ENCODE assay signal across 10 cellular contexts in genomic region chr2:170822292-170822884, GRCh38. TPM values are rescaled to one million over a fixed set of nuclear protein-coding genes. Genes with fewer than 3 reads are reported as not detected.
DNase-seq lines count a peak whose midpoint lies in the region; ATAC-seq, FAIRE-seq and TF ChIP-seq lines count a peak whose summit lies in the region.
"Had no signal": no experiment of that assay in that cellular context is flagged by ENCODE, and none has a peak within 500 bp of the region (broad histone marks: within the 10 kb centered on the region; RNA-seq: fewer than 3 reads in every experiment).

No MANE protein-coding gene starts in this region.

- BruUV-seq in HepG2 (replicated peaks; lab: Mats Ljungman, UMichigan) = no TSS peak

- no peaks in the 10 kb centered on the region for H3K79me2 ChIP-seq in HepG2 (ENCODE audit: insufficient read depth, low read length)

- TF ChIP-seq POLR2A in HepG2 (IDR thresholded peaks at IDR 0.05; ENCODE audit: insufficient read depth in 1 of 2, low read depth in 2 of 2, low read length in 2 of 2) = no peak

- H3K27me3 ChIP-seq in adipocyte (replicated peaks; ENCODE audit: control insufficient read depth, insufficient read depth, low read length) = peaks cover 79% of the 10 kb centered on the region
- peaks cover 12 to 55% of the 10 kb centered on the region in 2 experiments; a peak in 4 of 5 replicates for H3K27me3 ChIP-seq in HepG2 (ENCODE audit: control insufficient read depth in 1 of 2, insufficient read depth in 2 of 2, low read length in 2 of 2)
- H3K27me3 ChIP-seq in upper lobe of right lung = peaks cover 82% of the 10 kb centered on the region

- FAIRE-seq in HepG2 (lab: Jason Lieb, UNC) = no peak

- POLR2A ChIA-PET in HepG2 (lab: Yijun Ruan, JAX) = no interaction called here

- CTCF ChIA-PET in HepG2 (lab: Yijun Ruan, JAX; ENCODE audit: low intra/inter-chr PET ratio, low total read pairs) = no interaction called here

- H3K9ac ChIP-seq in adipocyte (ENCODE audit: low read length) = no peak overlapping the region
- H3K9ac ChIP-seq in HepG2 (ENCODE audit: insufficient read depth, low read depth, low read length) = no peak overlapping the region

- no peak for TF ChIP-seq RAD21 in HepG2 (CRISPR knock-in tag; IDR thresholded peaks at IDR 0.05)

- no peaks in the 10 kb centered on the region for H3K36me3 ChIP-seq in adipocyte (ENCODE audit: control insufficient read depth, insufficient read depth, low read length, severe bottlenecking)
- no peaks in the 10 kb centered on the region for H3K36me3 ChIP-seq in HepG2 (replicated peaks in 1 of 2; ENCODE audit: control insufficient read depth in 1 of 2, insufficient read depth in 2 of 2, low read length in 2 of 2)
- H3K36me3 ChIP-seq in upper lobe of right lung = no peaks in the 10 kb centered on the region

- H2AFZ ChIP-seq in HepG2 (ENCODE audit: low read length) = no peak overlapping the region

- H3K4me3 ChIP-seq in adipocyte (ENCODE audit: low read length) (peak overlapping the region; percentile 68), HepG2 (replicated peaks in 1 of 3; ENCODE audit: insufficient read depth in 1 of 3, low read depth in 2 of 3, low read length in 3 of 3) (no peak overlapping the region), upper lobe of right lung (no peak overlapping the region)

- intact Hi-C loops in Right ventricle myocardium superior (cut with DNase I) = no loop called here
- intact Hi-C loops in Right ventricle myocardium inferior (cut with DNase I) = no loop called here
- intact Hi-C loops in HepG2 (cut with micrococcal nuclease; ENCODE audit: unreplicated experiment) = no loop called here
- intact Hi-C loops in upper lobe of right lung (cut with DNase I) = no loop called here
- intact Hi-C loops in sciatic nerve (cut with DNase I) = no loop called here

- H3K9me3 ChIP-seq in adipocyte (ENCODE audit: control insufficient read depth, low read length) (no peaks in the 10 kb centered on the region), HepG2 (ENCODE audit: low read length) (no peaks in the 10 kb centered on the region), upper lobe of right lung (no peaks in the 10 kb centered on the region)

- in situ Hi-C loops in HepG2 (cut with HindIII; ENCODE audit: extremely low pct_ligation_motif_present, low pct_unique_long_range_greater_than_20kb) = no loop called here

- TF ChIP-seq CTCF in HepG2 (CRISPR knock-in tag; IDR thresholded peaks at IDR 0.05) (peak; percentile 58), upper lobe of right lung (IDR thresholded peaks at IDR 0.05) (peak; percentile 10)

- H3K4me2 ChIP-seq in HepG2 (ENCODE audit: low read depth, low read length) = no peak overlapping the region

- no peaks in the 10 kb centered on the region; the same call in 1 of the 2 replicates for H4K20me1 ChIP-seq in HepG2 (ENCODE audit: insufficient read depth, low read length)

- TF ChIP-seq EP300 in HepG2 (IDR thresholded peaks at IDR 0.05; ENCODE audit: low read depth in 2 of 2, low read length in 2 of 2) = no peak
- no peak for TF ChIP-seq EP300 in HepG2 (CRISPR knock-in tag; IDR thresholded peaks at IDR 0.05; ENCODE audit: borderline replicate concordance)

- no peak for DNase-seq in Right ventricle myocardium superior
- no peak for DNase-seq in Right ventricle myocardium inferior (ENCODE audit: missing footprints)
- DNase-seq in adipocyte (ENCODE audit: low read depth) = no peak
- no peak for DNase-seq in HepG2 (ENCODE audit: low spot score)
- DNase-seq in upper lobe of right lung = no peak
- DNase-seq in SK-N-DZ (ENCODE audit: low spot score) = no peak
- DNase-seq in sciatic nerve (ENCODE audit: low spot score) = no peak
- DNase-seq: COR-L47 had no signal

- ATAC-seq in Right ventricle myocardium superior (ENCODE audit: poor library complexity) (peak; percentile 51), Right ventricle myocardium inferior (no peak), HepG2 (peak; percentile 44), upper lobe of right lung (peak; percentile 7), GM19351 (IDR thresholded peaks at IDR 0.05; ENCODE audit: unreplicated experiment) (no peak), sciatic nerve (no peak)

- H3K27ac ChIP-seq in HepG2 (ENCODE audit: extremely low read length, insufficient read depth, low read length) (no peak overlapping the region), upper lobe of right lung (no peak overlapping the region)

- H3K4me1 ChIP-seq in adipocyte (ENCODE audit: control insufficient read depth, insufficient read depth, low read length) = peaks cover 17% of the 10 kb centered on the region
- H3K4me1 ChIP-seq in HepG2 (ENCODE audit: insufficient read depth, low read length) = peaks cover 5% of the 10 kb centered on the region
- H3K4me1 ChIP-seq in upper lobe of right lung = peaks cover 48% of the 10 kb centered on the region

- 62% methylated on average over 37 of the region's 38 CpGs for WGBS in HepG2 (ENCODE audit: low lambda C conversion rate)

TF ChIP-seq in HepG2, 621 proteins besides CTCF, POLR2A, EP300 and RAD21 (continues in another document):
- TF ChIP-seq, protein P1, sequence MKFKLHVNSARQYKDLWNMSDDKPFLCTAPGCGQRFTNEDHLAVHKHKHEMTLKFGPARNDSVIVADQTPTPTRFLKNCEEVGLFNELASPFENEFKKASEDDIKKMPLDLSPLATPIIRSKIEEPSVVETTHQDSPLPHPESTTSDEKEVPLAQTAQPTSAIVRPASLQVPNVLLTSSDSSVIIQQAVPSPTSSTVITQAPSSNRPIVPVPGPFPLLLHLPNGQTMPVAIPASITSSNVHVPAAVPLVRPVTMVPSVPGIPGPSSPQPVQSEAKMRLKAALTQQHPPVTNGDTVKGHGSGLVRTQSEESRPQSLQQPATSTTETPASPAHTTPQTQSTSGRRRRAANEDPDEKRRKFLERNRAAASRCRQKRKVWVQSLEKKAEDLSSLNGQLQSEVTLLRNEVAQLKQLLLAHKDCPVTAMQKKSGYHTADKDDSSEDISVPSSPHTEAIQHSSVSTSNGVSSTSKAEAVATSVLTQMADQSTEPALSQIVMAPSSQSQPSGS (CRISPR knock-in tag; IDR thresholded peaks at IDR 0.05) = no peak

RNA-seq across cellular contexts. Expression of gene GAD1, which starts 5.7 kb away (rescaled TPM):
- not detected for total RNA-seq in Right ventricle myocardium superior
- total RNA-seq in Right ventricle myocardium inferior = not detected
- total RNA-seq in HepG2 (2016; rRNA removed; fragmentation: Illumina TruSeq; extraction: Trizol) = 0.09 TPM in 1 of 2 replicates, not detected in the other
- not detected in 2 replicates for total RNA-seq in HepG2 (2016; cell fraction: cytosol; rRNA removed; fragmentation: Illumina TruSeq; extraction: Trizol; ENCODE audit: low read depth)
- not detected in 2 replicates for total RNA-seq in HepG2 (2016; cell fraction: insoluble cytoplasmic fraction; rRNA removed; fragmentation: Illumina TruSeq; extraction: Trizol)
- total RNA-seq in HepG2 (2016; cell fraction: membrane; rRNA removed; fragmentation: Illumina TruSeq; extraction: Trizol) = not detected in 2 replicates
- not detected in 2 replicates for total RNA-seq in HepG2 (2016; cell fraction: nucleus; rRNA removed; fragmentation: Illumina TruSeq; extraction: Trizol)
- polyA plus RNA-seq in HepG2 (2011; rRNA removed) = 0.13 TPM in 1 of 2 replicates, not detected in the other
- 0.23 TPM in 1 of 2 replicates, not detected in the other for polyA plus RNA-seq in HepG2 (2011; cell fraction: cytosol; rRNA removed)
- 0.24 and 0.31 TPM in 2 replicates for polyA plus RNA-seq in HepG2 (2011; cell fraction: nucleus; rRNA removed)
- polyA plus RNA-seq in HepG2 (2012) = 0.17 and 1.2 TPM in 2 replicates
- not detected in 2 replicates for polyA plus RNA-seq in HepG2 (2016; cell fraction: cytosol; fragmentation: Illumina TruSeq; extraction: Trizol; ENCODE audit: low read depth)
- polyA plus RNA-seq in HepG2 (2016; cell fraction: insoluble cytoplasmic fraction; fragmentation: Illumina TruSeq; extraction: Trizol; ENCODE audit: low read depth) = not detected in 2 replicates
- not detected in 2 replicates for polyA plus RNA-seq in HepG2 (2016; cell fraction: membrane; fragmentation: Illumina TruSeq; extraction: Trizol; ENCODE audit: low read depth)
- polyA plus RNA-seq in HepG2 (2016; cell fraction: nucleus; fragmentation: Illumina TruSeq; extraction: Trizol; ENCODE audit: insufficient read depth, low read depth) = 0.17 TPM in 1 of 2 replicates, not detected in the other
- polyA minus RNA-seq in HepG2 (2011; rRNA and poly(A)+ RNA removed; ENCODE audit: low replicate concordance) = 3.5 TPM in 1 of 2 replicates, not detected in the other
- polyA minus RNA-seq in HepG2 (2011; cell fraction: cytosol; rRNA and poly(A)+ RNA removed) = not detected in 2 replicates
- polyA minus RNA-seq in HepG2 (2011; cell fraction: nucleus; rRNA and poly(A)+ RNA removed) = not detected in 2 replicates
- total RNA-seq in upper lobe of right lung = not detected
- 0.34 TPM in 1 of 2 replicates, not detected in the other for polyA plus RNA-seq in SK-N-DZ (2014; cell fraction: cytosol; rRNA removed)
- not detected in 2 replicates for polyA plus RNA-seq in SK-N-DZ (2014; cell fraction: nucleus; rRNA removed)
- 0.36 TPM for total RNA-seq in sciatic nerve

RNA-seq across cellular contexts. Expression of gene ERICH2, which starts 52.2 kb away (rescaled TPM):
- total RNA-seq in Right ventricle myocardium superior (0.94 TPM), Right ventricle myocardium inferior (not detected), HepG2 (2016; rRNA removed; fragmentation: Illumina TruSeq; extraction: Trizol) (not detected in 2 replicates), upper lobe of right lung (5.6 TPM), sciatic nerve (0.85 TPM)
- total RNA-seq in HepG2 (2016; cell fraction: cytosol; rRNA removed; fragmentation: Illumina TruSeq; extraction: Trizol; ENCODE audit: low read depth) = not detected in 2 replicates
- not detected in 2 replicates for total RNA-seq in HepG2 (2016; cell fraction: insoluble cytoplasmic fraction; rRNA removed; fragmentation: Illumina TruSeq; extraction: Trizol)
- total RNA-seq in HepG2 (2016; cell fraction: membrane; rRNA removed; fragmentation: Illumina TruSeq; extraction: Trizol) = not detected in 2 replicates
- total RNA-seq in HepG2 (2016; cell fraction: nucleus; rRNA removed; fragmentation: Illumina TruSeq; extraction: Trizol) = not detected in 2 replicates
- polyA plus RNA-seq in HepG2 (2011; rRNA removed) = not detected in 2 replicates
- not detected in 2 replicates for polyA plus RNA-seq in HepG2 (2011; cell fraction: cytosol; rRNA removed)
- not detected in 2 replicates for polyA plus RNA-seq in HepG2 (2011; cell fraction: nucleus; rRNA removed)
- polyA plus RNA-seq in HepG2 (2012) = not detected in 2 replicates
- not detected in 2 replicates for polyA plus RNA-seq in HepG2 (2016; cell fraction: cytosol; fragmentation: Illumina TruSeq; extraction: Trizol; ENCODE audit: low read depth)
- not detected in 2 replicates for polyA plus RNA-seq in HepG2 (2016; cell fraction: insoluble cytoplasmic fraction; fragmentation: Illumina TruSeq; extraction: Trizol; ENCODE audit: low read depth)
- not detected in 2 replicates for polyA plus RNA-seq in HepG2 (2016; cell fraction: membrane; fragmentation: Illumina TruSeq; extraction: Trizol; ENCODE audit: low read depth)
- not detected in 2 replicates for polyA plus RNA-seq in HepG2 (2016; cell fraction: nucleus; fragmentation: Illumina TruSeq; extraction: Trizol; ENCODE audit: insufficient read depth, low read depth)
- polyA minus RNA-seq in HepG2 (2011; rRNA and poly(A)+ RNA removed; ENCODE audit: low replicate concordance) = not detected in 2 replicates
- not detected in 2 replicates for polyA minus RNA-seq in HepG2 (2011; cell fraction: cytosol; rRNA and poly(A)+ RNA removed)
- not detected in 2 replicates for polyA minus RNA-seq in HepG2 (2011; cell fraction: nucleus; rRNA and poly(A)+ RNA removed)
- not detected in 2 replicates for polyA plus RNA-seq in SK-N-DZ (2014; cell fraction: cytosol; rRNA removed)
- not detected in 2 replicates for polyA plus RNA-seq in SK-N-DZ (2014; cell fraction: nucleus; rRNA removed)
- total RNA-seq: dermis microvascular lymphatic vessel endothelial cell had no signal

Comparison
In these comparisons a context has a peak if more than half of its experiments do, and no peak if none do; other contexts are left out.
1. ATAC-seq: peak in Right ventricle myocardium superior (single experiment), HepG2 (single experiment) and upper lobe of right lung (single experiment); none in Right ventricle myocardium inferior (single experiment), GM19351 (single experiment) and sciatic nerve (single experiment).